ENCODE assay signal across 10 cellular contexts in genomic region chr2:40213071-40213470, GRCh38.
A peak's percentile ranks its signal among the peaks of the same experiment; 100 is the strongest.
DNase-seq lines count a peak whose midpoint lies in the region; ATAC-seq, FAIRE-seq and TF ChIP-seq lines count a peak whose summit lies in the region.
"Had no signal": no experiment of that assay in that cellular context is flagged by ENCODE, and none has a peak within 500 bp of the region (broad histone marks: within the 10 kb centered on the region; RNA-seq: fewer than 3 reads in every experiment).

No MANE protein-coding gene starts in this region.

- TF ChIP-seq CTCF in AG04450 (IDR thresholded peaks at IDR 0.05; ENCODE audit: low read depth, low read length) = peak; percentile 54

- peak; percentile 20; the same call in 1 of the 2 replicates for TF ChIP-seq RAD21 in Ishikawa (IDR thresholded peaks at IDR 0.05; ENCODE audit: low read depth)

- H3K4me3 ChIP-seq in AG04450 (ENCODE audit: low read depth, low read length) = no peak overlapping the region

- no peak for FAIRE-seq in frontal cortex (lab: Jason Lieb, UNC)

- CTCF ChIA-PET in AG04450 (lab: Charles Lee) = interaction anchor here (0.7 to 1.7 kb wide), 24 partner anchors 8 to 607 kb away, joined by 3 to 13 read pairs (median 4); partner anchors contain the start of gene SLC8A1

- TF ChIP-seq EP300 in Ishikawa (IDR thresholded peaks at IDR 0.05; ENCODE audit: borderline replicate concordance) = no peak

- no peak overlapping the region for H3K27ac ChIP-seq in AG04450 (ENCODE audit: low read depth, low read length)

- H3K27me3 ChIP-seq in AG04450 (ENCODE audit: control insufficient read depth, insufficient read depth, low read length) = no peaks in the 10 kb centered on the region

- POLR2A ChIA-PET in AG04450 (lab: Yijun Ruan, JAX) = interaction anchor here (0.6 kb wide), 1 partner anchor 18 kb away, joined by 3 read pairs; no protein-coding TSS in a partner anchor

- DNase-seq in AG04450 (ENCODE audit: low read depth, low spot score) = no peak
- DNase-seq in astrocyte of the hippocampus (ENCODE audit: low read depth, low spot score) = peak; percentile 48
- DNase-seq in kidney glomerular epithelial cell (lab: John Stamatoyannopoulos, UW) = peak; percentile 46
- no peak for DNase-seq in stimulated activated naive CD4-positive, alpha-beta T cell treated with Interleukin-2 at 50 U/mL for 16 hours (lab: John Stamatoyannopoulos, UW)
- no peak for DNase-seq in activated CD4-positive, alpha-beta T cell treated with anti-CD3 and anti-CD28 coated beads, Interleukin-2, amount 50 U/mL, for 48 hours
- DNase-seq in frontal cortex (ENCODE audit: low spot score in 2 of 2) = no peak
- DNase-seq: NCI-H510A; stimulated activated naive CD8-positive, alpha-beta T cell treated with anti-CD3 and anti-CD28 coated beads, Interleukin-15, amount 100 ng/mL, for 72 hours had no signal

- no peak for ATAC-seq in HG03571 (IDR thresholded peaks at IDR 0.05; ENCODE audit: unreplicated experiment)
- ATAC-seq: stimulated activated naive CD8-positive, alpha-beta T cell treated with anti-CD3 and anti-CD28 coated beads, Interleukin-15, amount 100 ng/mL, for 72 hours had no signal

- H3K9me3 ChIP-seq in AG04450 (ENCODE audit: control insufficient read depth, insufficient read depth, low read length) = no peaks in the 10 kb centered on the region

TF ChIP-seq in Ishikawa, 13 proteins besides CTCF, POLR2A, EP300 and RAD21:
- TF ChIP-seq TEAD4 (IDR thresholded peaks at IDR 0.05) = no peak
- no peak for TF ChIP-seq CREB1 (IDR thresholded peaks at IDR 0.05; ENCODE audit: low read depth)
- TF ChIP-seq EGR1 (IDR thresholded peaks at IDR 0.05) = no peak
- TF ChIP-seq MAX (IDR thresholded peaks at IDR 0.05) = no peak
- TF ChIP-seq, protein P1, sequence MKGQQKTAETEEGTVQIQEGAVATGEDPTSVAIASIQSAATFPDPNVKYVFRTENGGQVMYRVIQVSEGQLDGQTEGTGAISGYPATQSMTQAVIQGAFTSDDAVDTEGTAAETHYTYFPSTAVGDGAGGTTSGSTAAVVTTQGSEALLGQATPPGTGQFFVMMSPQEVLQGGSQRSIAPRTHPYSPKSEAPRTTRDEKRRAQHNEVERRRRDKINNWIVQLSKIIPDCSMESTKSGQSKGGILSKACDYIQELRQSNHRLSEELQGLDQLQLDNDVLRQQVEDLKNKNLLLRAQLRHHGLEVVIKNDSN (IDR thresholded peaks at IDR 0.05) = no peak
- TF ChIP-seq NFIC (IDR thresholded peaks at IDR 0.05) = no peak
- TF ChIP-seq, protein P2, sequence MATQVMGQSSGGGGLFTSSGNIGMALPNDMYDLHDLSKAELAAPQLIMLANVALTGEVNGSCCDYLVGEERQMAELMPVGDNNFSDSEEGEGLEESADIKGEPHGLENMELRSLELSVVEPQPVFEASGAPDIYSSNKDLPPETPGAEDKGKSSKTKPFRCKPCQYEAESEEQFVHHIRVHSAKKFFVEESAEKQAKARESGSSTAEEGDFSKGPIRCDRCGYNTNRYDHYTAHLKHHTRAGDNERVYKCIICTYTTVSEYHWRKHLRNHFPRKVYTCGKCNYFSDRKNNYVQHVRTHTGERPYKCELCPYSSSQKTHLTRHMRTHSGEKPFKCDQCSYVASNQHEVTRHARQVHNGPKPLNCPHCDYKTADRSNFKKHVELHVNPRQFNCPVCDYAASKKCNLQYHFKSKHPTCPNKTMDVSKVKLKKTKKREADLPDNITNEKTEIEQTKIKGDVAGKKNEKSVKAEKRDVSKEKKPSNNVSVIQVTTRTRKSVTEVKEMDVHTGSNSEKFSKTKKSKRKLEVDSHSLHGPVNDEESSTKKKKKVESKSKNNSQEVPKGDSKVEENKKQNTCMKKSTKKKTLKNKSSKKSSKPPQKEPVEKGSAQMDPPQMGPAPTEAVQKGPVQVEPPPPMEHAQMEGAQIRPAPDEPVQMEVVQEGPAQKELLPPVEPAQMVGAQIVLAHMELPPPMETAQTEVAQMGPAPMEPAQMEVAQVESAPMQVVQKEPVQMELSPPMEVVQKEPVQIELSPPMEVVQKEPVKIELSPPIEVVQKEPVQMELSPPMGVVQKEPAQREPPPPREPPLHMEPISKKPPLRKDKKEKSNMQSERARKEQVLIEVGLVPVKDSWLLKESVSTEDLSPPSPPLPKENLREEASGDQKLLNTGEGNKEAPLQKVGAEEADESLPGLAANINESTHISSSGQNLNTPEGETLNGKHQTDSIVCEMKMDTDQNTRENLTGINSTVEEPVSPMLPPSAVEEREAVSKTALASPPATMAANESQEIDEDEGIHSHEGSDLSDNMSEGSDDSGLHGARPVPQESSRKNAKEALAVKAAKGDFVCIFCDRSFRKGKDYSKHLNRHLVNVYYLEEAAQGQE (IDR thresholded peaks at IDR 0.05; ENCODE audit: low read depth) = no peak
- no peak for TF ChIP-seq TAF1 (IDR thresholded peaks at IDR 0.05; ENCODE audit: low read depth)
- no peak for TF ChIP-seq ZBTB7A (IDR thresholded peaks at IDR 0.05; ENCODE audit: low read depth)
- no peak for TF ChIP-seq YY1 (IDR thresholded peaks at IDR 0.05; ENCODE audit: low read depth)
- no peak for TF ChIP-seq TCF12 (IDR thresholded peaks at IDR 0.05; ENCODE audit: low read depth)
- no peak for TF ChIP-seq CEBPB (IDR thresholded peaks at IDR 0.05)
- TF ChIP-seq FOXM1 (IDR thresholded peaks at IDR 0.05; ENCODE audit: borderline replicate concordance, low read depth) = no peak

Comparison
In these comparisons a context has a peak if more than half of its experiments do, and no peak if none do; other contexts are left out.
1. DNase-seq: peak in astrocyte of the hippocampus (single experiment) and kidney glomerular epithelial cell (single experiment); none in AG04450 (single experiment), stimulated activated naive CD4-positive, alpha-beta T cell treated with Interleukin-2 at 50 U/mL for 16 hours (single experiment), activated CD4-positive, alpha-beta T cell treated with anti-CD3 and anti-CD28 coated beads, Interleukin-2, amount 50 U/mL, for 48 hours (0 of 2) and frontal cortex (0 of 2).